10 cellular contexts compared by ENCODE assay signal in genomic region chr4:177367336-177367735, GRCh38. TPM values are rescaled to one million over a fixed set of nuclear protein-coding genes. Genes with fewer than 3 reads are reported as not detected.
DNase-seq lines count a peak whose midpoint lies in the region; ATAC-seq and TF ChIP-seq lines count a peak whose summit lies in the region.
"Had no signal": no experiment of that assay in that cellular context is flagged by ENCODE, and none has a peak within 500 bp of the region (broad histone marks: within the 10 kb centered on the region; RNA-seq: fewer than 3 reads in every experiment).

No MANE protein-coding gene starts in this region.

- peaks cover 32% of the 10 kb centered on the region for H3K36me3 Mint-ChIP-seq in activated CD8-positive, alpha-beta memory T cell treated with anti-CD3 and anti-CD28 coated beads, Interleukin-2, amount 10 ng/mL, durations not matched to agents 7 days and 5 days

- no TSS peak for BruUV-seq in mammary epithelial cell (replicated peaks; lab: Mats Ljungman, UMichigan)

- H3K79me2 ChIP-seq in mammary epithelial cell (ENCODE audit: insufficient read depth, low read length) = no peaks in the 10 kb centered on the region

- 100% methylated on average over 3 of the region's 3 CpGs for WGBS in mammary epithelial cell (ENCODE audit: low coverage, missing lambda C conversion rate)
- WGBS in adrenal gland, 4 donors = 82 to 92% (median 89%) methylated on average over 3 of the region's 3 CpGs

- no peaks in the 10 kb centered on the region for H4K20me1 ChIP-seq in mammary epithelial cell (ENCODE audit: insufficient read depth, low read length)

- H3K4me3 Mint-ChIP-seq in activated CD8-positive, alpha-beta memory T cell treated with anti-CD3 and anti-CD28 coated beads, Interleukin-2, amount 10 ng/mL, durations not matched to agents 7 days and 5 days = no peak overlapping the region

- H3K27ac ChIP-seq in mammary epithelial cell (ENCODE audit: insufficient read depth, low read depth, low read length) (no peak overlapping the region), adrenal gland (no peak overlapping the region)
- H3K27ac ChIP-seq: tibial artery had no signal

- ATAC-seq in activated CD8-positive, alpha-beta memory T cell treated with anti-CD3 and anti-CD28 coated beads, Interleukin-2, amount 10 ng/mL, durations not matched to agents 7 days and 5 days = peak; percentile 74

- H3K27ac Mint-ChIP-seq in activated CD8-positive, alpha-beta memory T cell treated with anti-CD3 and anti-CD28 coated beads, Interleukin-2, amount 10 ng/mL, durations not matched to agents 7 days and 5 days = no peak overlapping the region

- dilution Hi-C loops in mammary epithelial cell (cut with HindIII; ENCODE audit: low sequenced_read_pairs) = no loop called here

- peak; percentile 10 to 42 for TF ChIP-seq CTCF in mammary epithelial cell (conservative IDR thresholded peaks at IDR 0.05 in 1 of 2, IDR thresholded peaks at IDR 0.05 in 1 of 2; ENCODE audit: extremely low read depth in 1 of 2, insufficient read depth in 1 of 2, low read depth in 1 of 2, low read length in 2 of 2)
- TF ChIP-seq CTCF in adrenal gland (IDR thresholded peaks at IDR 0.05) = no peak

- H3K4me3 ChIP-seq in mammary epithelial cell (replicated peaks in 1 of 3; ENCODE audit: insufficient read depth in 1 of 3, low read depth in 2 of 3, low read length in 3 of 3) (no peak overlapping the region), adrenal gland (no peak overlapping the region)
- H3K4me3 ChIP-seq: tibial artery had no signal

- no peak overlapping the region for H3K9ac ChIP-seq in mammary epithelial cell (ENCODE audit: insufficient read depth, low read length)

- H3K9me3 ChIP-seq in mammary epithelial cell (replicated peaks; ENCODE audit: insufficient read depth, low read length) (no peaks in the 10 kb centered on the region), adrenal gland (replicated peaks in 1 of 3) (no peaks in the 10 kb centered on the region)
- H3K9me3 ChIP-seq: Caco-2, tibial artery had no signal

- H3K27me3 ChIP-seq in mammary epithelial cell (ENCODE audit: insufficient read depth, low read length) (no peaks in the 10 kb centered on the region), adrenal gland (no peaks in the 10 kb centered on the region)
- H3K27me3 ChIP-seq: tibial artery had no signal

- H2AFZ ChIP-seq in mammary epithelial cell (ENCODE audit: low read depth, low read length) = no peak overlapping the region

- no peaks in the 10 kb centered on the region for H3K27me3 Mint-ChIP-seq in activated CD8-positive, alpha-beta memory T cell treated with anti-CD3 and anti-CD28 coated beads, Interleukin-2, amount 10 ng/mL, durations not matched to agents 7 days and 5 days

- no peak overlapping the region for H3K4me2 ChIP-seq in mammary epithelial cell (ENCODE audit: insufficient read depth, low read depth, low read length)

- DNase-seq in activated CD8-positive, alpha-beta memory T cell treated with anti-CD3 and anti-CD28 coated beads, Interleukin-2, amount 10 ng/mL, durations not matched to agents 7 days and 5 days = peak; percentile 51
- no peak for DNase-seq in activated CD8-positive, alpha-beta memory T cell treated with anti-CD3 and anti-CD28 coated beads, Interleukin-2, amount 50 U/mL, for 48 hours
- DNase-seq in HuH-7 (ENCODE audit: low spot score) (peak; percentile 51), mammary epithelial cell (peak; percentile 12), renal cortical epithelial cell (ENCODE audit: low read depth) (peak; percentile 11), GF-D8 (lab: John Stamatoyannopoulos, UW) (no peak), adrenal gland (no peak), NCI-H2227 (lab: John Stamatoyannopoulos, UW; ENCODE audit: unreplicated experiment) (no peak)
- DNase-seq: tibial artery had no signal

- intact Hi-C loops in mammary epithelial cell (cut with micrococcal nuclease) = loop anchor here (1.0 to 5.0 kb wide), 2 partner anchors 179 to 1940 kb away; no protein-coding TSS in a partner anchor
- intact Hi-C loops in adrenal gland (cut with DNase I) = no loop called here

- peaks cover 14% of the 10 kb centered on the region for H3K4me1 Mint-ChIP-seq in activated CD8-positive, alpha-beta memory T cell treated with anti-CD3 and anti-CD28 coated beads, Interleukin-2, amount 10 ng/mL, durations not matched to agents 7 days and 5 days

- TF ChIP-seq POLR2A in adrenal gland (IDR thresholded peaks at IDR 0.05) = no peak

- peaks cover 2% of the 10 kb centered on the region for H3K36me3 ChIP-seq in mammary epithelial cell (ENCODE audit: insufficient read depth, low read length)
- no peaks in the 10 kb centered on the region for H3K36me3 ChIP-seq in adrenal gland (replicated peaks in 1 of 2)
- H3K36me3 ChIP-seq: tibial artery had no signal

- CTCF ChIA-PET in activated CD8-positive, alpha-beta memory T cell treated with anti-CD3 and anti-CD28 coated beads, Interleukin-2, amount 10 ng/mL, durations not matched to agents 7 days and 5 days (lab: Charles Lee) = interaction anchor here (1.4 to 1.6 kb wide), 2 partner anchors 27 to 117 kb away, joined by 3 read pairs; no protein-coding TSS in a partner anchor
- CTCF ChIA-PET in mammary epithelial cell (lab: Charles Lee; ENCODE audit: low non-redundant PET) = no interaction called here

- no peaks in the 10 kb centered on the region for H3K9me3 Mint-ChIP-seq in activated CD8-positive, alpha-beta memory T cell treated with anti-CD3 and anti-CD28 coated beads, Interleukin-2, amount 10 ng/mL, durations not matched to agents 7 days and 5 days (ENCODE audit: low read depth)

- in situ Hi-C loops in mammary epithelial cell (cut with MboI; ENCODE audit: low sequenced_read_pairs in 2 of 2) = no loop called here

- no peaks in the 10 kb centered on the region for H3K4me1 ChIP-seq in mammary epithelial cell (ENCODE audit: insufficient read depth, low read length)
- H3K4me1 ChIP-seq in adrenal gland (replicated peaks in 1 of 2) = no peaks in the 10 kb centered on the region
- H3K4me1 ChIP-seq: Caco-2, tibial artery had no signal

RNA-seq across cellular contexts. Expression of gene NEIL3, which starts 57.7 kb away (rescaled TPM):
- total RNA-seq in activated CD8-positive, alpha-beta memory T cell treated with anti-CD3 and anti-CD28 coated beads, Interleukin-2, amount 10 ng/mL, durations not matched to agents 7 days and 5 days = 10 to 100 TPM; 27.5 to 40.5 TPM
- total RNA-seq in mammary epithelial cell = 1 to 10 TPM; 1.2 to 7.5 TPM
- polyA plus RNA-seq in mammary epithelial cell = 9.8 TPM
- polyA minus RNA-seq in mammary epithelial cell = 8.7 TPM
- 0.60 and 5.2 TPM in 2 replicates for total RNA-seq in renal cortical epithelial cell
- total RNA-seq in adrenal gland = under 1 TPM in 5 of 8 donors, not detected in 3; 0.18 to 0.40 (median 0.28) TPM
- polyA plus RNA-seq in adrenal gland = under 1 TPM in 2 of 3 donors, not detected in 1; 0.03 to 0.22 TPM

Comparison
In these comparisons a context has a peak if more than half of its experiments do, and no peak if none do; other contexts are left out.
1. DNase-seq: peak in activated CD8-positive, alpha-beta memory T cell treated with anti-CD3 and anti-CD28 coated beads, Interleukin-2, amount 10 ng/mL, durations not matched to agents 7 days and 5 days (single experiment), HuH-7 (single experiment), mammary epithelial cell (single experiment) and renal cortical epithelial cell (single experiment); none in activated CD8-positive, alpha-beta memory T cell treated with anti-CD3 and anti-CD28 coated beads, Interleukin-2, amount 50 U/mL, for 48 hours (single experiment), GF-D8 (single experiment), adrenal gland (0 of 7) and NCI-H2227 (single experiment).
2. CTCF ChIP-seq: peak in mammary epithelial cell (2 of 2); none in adrenal gland (0 of 6).